In genomic region chr14:100557658-100558057, GRCh38 we compare ENCODE assay signal across 13 cellular contexts.
DNase-seq lines count a peak whose midpoint lies in the region; ATAC-seq lines count a peak whose summit lies in the region.
"Had no signal": no experiment of that assay in that cellular context is flagged by ENCODE, and none has a peak within 500 bp of the region (broad histone marks: within the 10 kb centered on the region; RNA-seq: fewer than 3 reads in every experiment).

No MANE protein-coding gene starts in this region.

- no peaks in the 10 kb centered on the region for H3K9me3 ChIP-seq in BLaER1

- H3K9ac ChIP-seq in BLaER1 = no peak overlapping the region; the same call in 1 of the 2 replicates

- no peaks in the 10 kb centered on the region for H4K20me1 ChIP-seq in BLaER1

- H3K4me3 ChIP-seq in BLaER1 = no peak overlapping the region

- peak overlapping the region; percentile 95 for H3K4me2 ChIP-seq in BLaER1

- DNase-seq in HK-2 (ENCODE audit: unreplicated experiment) = peak; percentile 23
- peak; percentile 56 to 75 for DNase-seq in NOMO-1 (lab: John Stamatoyannopoulos, UW; ENCODE audit: unreplicated experiment in 2 of 2)
- peak; percentile 25 for DNase-seq in glomerular visceral epithelial cell (ENCODE audit: extremely low spot score)
- no peak for DNase-seq in epidermal melanocyte (ENCODE audit: insufficient read length, low spot score)
- DNase-seq in nucleus accumbens (lab: John Stamatoyannopoulos, UW) = no peak
- no peak for DNase-seq in COR-L47 (lab: John Stamatoyannopoulos, UW)
- DNase-seq: activated CD4-positive, alpha-beta T cell treated with anti-CD3 and anti-CD28 coated beads, Interleukin-2, amount 50 U/mL, for 1 hour; activated naive CD4-positive, alpha-beta T cell treated with anti-CD3 and anti-CD28 coated beads for 36 hours; central memory CD4-positive, alpha-beta T cell; Kasumi-1; stimulated activated naive CD4-positive, alpha-beta T cell treated with Interleukin-2 at 50 U/mL for 16 hours had no signal

- no peaks in the 10 kb centered on the region for H3K27me3 ChIP-seq in BLaER1

- peak overlapping the region; percentile 38; the same call in 1 of the 2 replicates for H3K27ac ChIP-seq in BLaER1

- no peak for ATAC-seq in GM19395 (IDR thresholded peaks at IDR 0.05; ENCODE audit: unreplicated experiment)

- no peaks in the 10 kb centered on the region for H3K36me3 ChIP-seq in BLaER1

- peaks cover 99% of the 10 kb centered on the region for H3K4me1 ChIP-seq in BLaER1

Comparison
In these comparisons a context has a peak if more than half of its experiments do, and no peak if none do; other contexts are left out.
1. DNase-seq: peak in HK-2 (single experiment), NOMO-1 (2 of 2) and glomerular visceral epithelial cell (single experiment); none in epidermal melanocyte (single experiment), nucleus accumbens (0 of 56) and COR-L47 (single experiment).